In genomic region chr3:53346514-53346913, GRCh38 we compare ENCODE assay signal across 8 cellular contexts. TPM values are rescaled to one million over a fixed set of nuclear protein-coding genes. Genes with fewer than 3 reads are reported as not detected.
DNase-seq lines count a peak whose midpoint lies in the region; ATAC-seq and TF ChIP-seq lines count a peak whose summit lies in the region.

No MANE protein-coding gene starts in this region.

- H3K36me3 ChIP-seq in DND-41 (ENCODE audit: insufficient read depth, low read length), result peaks cover 17% of the 10 kb centered on the region; the same call in 1 of the 2 replicates
- H3K36me3 ChIP-seq in Karpas-422 (ENCODE audit: insufficient read depth, low read length), result peaks cover 22% of the 10 kb centered on the region; the same call in 1 of the 2 replicates

- H3K9me2 ChIP-seq in Karpas-422 (replicated peaks; ENCODE audit: insufficient read depth, low read length), result no peaks in the 10 kb centered on the region

- DNase-seq in DND-41 (peak; percentile 11), Karpas-422 (peak; percentile 52), chondrocyte (ENCODE audit: low spot score) (no peak), SHP77 treated with DMSO at 0.1 percent for 48 hours (lab: John Stamatoyannopoulos, UW) (no peak), NCI-H2171 treated with DMSO at 0.1 percent for 48 hours (lab: John Stamatoyannopoulos, UW) (no peak), NCI-H1048 (lab: John Stamatoyannopoulos, UW) (no peak)

- H3K27me3 Mint-ChIP-seq in chondrocyte (ENCODE audit: low read depth), result no peaks in the 10 kb centered on the region

- peak overlapping the region; percentile 96 for H3K4me3 Mint-ChIP-seq in chondrocyte (ENCODE audit: unreplicated experiment)

- peaks cover 28% of the 10 kb centered on the region for H3K4me1 Mint-ChIP-seq in chondrocyte (ENCODE audit: low read depth)

- H3K9me3 Mint-ChIP-seq in chondrocyte (ENCODE audit: low read depth), result no peaks in the 10 kb centered on the region

- H3K27ac Mint-ChIP-seq in chondrocyte (ENCODE audit: unreplicated experiment), result peak overlapping the region; percentile 100

- H3K27ac ChIP-seq in DND-41 (ENCODE audit: low read length) (peak overlapping the region; percentile 83; the same call in 1 of the 2 replicates), Karpas-422 (ENCODE audit: low read length) (peak overlapping the region; percentile 39; the same call in 1 of the 2 replicates)

- H3K4me2 ChIP-seq in DND-41 (ENCODE audit: insufficient read depth, low read length) (peak overlapping the region; percentile 72), Karpas-422 (ENCODE audit: low read depth, low read length, poor library complexity, severe bottlenecking) (peak overlapping the region; percentile 96)

- H3K9ac ChIP-seq in DND-41 (ENCODE audit: low read depth, low read length) (peak overlapping the region; percentile 77), Karpas-422 (ENCODE audit: low read length) (peak overlapping the region; percentile 95)

- H3K79me2 ChIP-seq in DND-41 (ENCODE audit: insufficient read depth, low read length), result peaks cover 49% of the 10 kb centered on the region
- peaks cover 49% of the 10 kb centered on the region for H3K79me2 ChIP-seq in Karpas-422 (ENCODE audit: low read length)

- TF ChIP-seq CTCF in DND-41 (IDR thresholded peaks at IDR 0.05; ENCODE audit: borderline replicate concordance, extremely low read depth, low read length, poor library complexity, severe bottlenecking) (no peak), chondrocyte (IDR thresholded peaks at IDR 0.05) (no peak)

- no peak for ATAC-seq in DND-41 (ENCODE audit: insufficient read depth, low read depth)
- no peak for ATAC-seq in HG03196 (IDR thresholded peaks at IDR 0.05; ENCODE audit: unreplicated experiment)

- H4K20me1 ChIP-seq in DND-41 (ENCODE audit: insufficient read depth, low read length) (peaks cover 3% of the 10 kb centered on the region; the same call in 1 of the 2 replicates), Karpas-422 (ENCODE audit: insufficient read depth, low read depth, low read length) (no peaks in the 10 kb centered on the region)

- peaks cover 9% of the 10 kb centered on the region for H3K36me3 Mint-ChIP-seq in chondrocyte (ENCODE audit: low read depth)

- no peaks in the 10 kb centered on the region for H3K27me3 ChIP-seq in DND-41 (ENCODE audit: insufficient read depth, low read length, poor library complexity)
- no peaks in the 10 kb centered on the region for H3K27me3 ChIP-seq in Karpas-422 (ENCODE audit: low read length)
- H3K27me3 ChIP-seq in mononuclear cell (ENCODE audit: insufficient read depth, low read length), result no peaks in the 10 kb centered on the region

- H3K4me1 ChIP-seq in DND-41 (ENCODE audit: insufficient read depth, low read length) (peaks cover 29% of the 10 kb centered on the region), Karpas-422 (ENCODE audit: low read length) (peaks cover 26% of the 10 kb centered on the region), mononuclear cell (ENCODE audit: insufficient read depth, low read length) (peaks cover 23% of the 10 kb centered on the region)

- H3K9me3 ChIP-seq in DND-41 (ENCODE audit: insufficient read depth, low read length, severe bottlenecking), result no peaks in the 10 kb centered on the region
- no peaks in the 10 kb centered on the region for H3K9me3 ChIP-seq in Karpas-422 (ENCODE audit: low read length)
- H3K9me3 ChIP-seq in mononuclear cell (ENCODE audit: low read depth, low read length), result no peaks in the 10 kb centered on the region

- H3K4me3 ChIP-seq in DND-41 (ENCODE audit: low read depth in 1 of 2, low read length in 2 of 2), result peak overlapping the region; percentile 62 to 75
- H3K4me3 ChIP-seq in Karpas-422 (ENCODE audit: low read length), result peak overlapping the region; percentile 99
- peak overlapping the region; percentile 97 for H3K4me3 ChIP-seq in mononuclear cell (ENCODE audit: low read length)

- H2AFZ ChIP-seq in DND-41 (ENCODE audit: low read depth, low read length) (peak overlapping the region; percentile 88), Karpas-422 (ENCODE audit: low read length) (no peak overlapping the region)

RNA-seq across cellular contexts. Expression of gene DCP1A, which starts 0.8 kb away (rescaled TPM):
- total RNA-seq in Karpas-422 (2014; rRNA removed; shearing (Covaris generic); ENCODE audit: low replicate concordance), result 16.6 and 29.8 TPM in 2 replicates
- total RNA-seq in chondrocyte (15.6 to 17.7 TPM (median 17.2 TPM) in 3 replicates), mononuclear cell (80.2 TPM)

Comparison
In these comparisons a context has a peak if more than half of its experiments do, and no peak if none do; other contexts are left out.
1. DNase-seq: peak in DND-41 (single experiment) and Karpas-422 (single experiment); none in chondrocyte (single experiment), SHP77 treated with DMSO at 0.1 percent for 48 hours (single experiment), NCI-H2171 treated with DMSO at 0.1 percent for 48 hours (single experiment) and NCI-H1048 (single experiment).
2. Peak in every context shown above with its lines, with median percentiles within 50 percentile points of each other: H3K4me3 ChIP-seq.